Comparison of ENCODE assay signal across 16 cellular contexts in genomic region chr3:66377800-66378199, GRCh38.
A peak's percentile ranks its signal among the peaks of the same experiment; 100 is the strongest.
DNase-seq lines count a peak whose midpoint lies in the region; ATAC-seq and TF ChIP-seq lines count a peak whose summit lies in the region.
"Had no signal": no experiment of that assay in that cellular context is flagged by ENCODE, and none has a peak within 500 bp of the region (broad histone marks: within the 10 kb centered on the region; RNA-seq: fewer than 3 reads in every experiment).

No MANE protein-coding gene starts in this region.

- H4K91ac ChIP-seq in trophoblast cell (ENCODE audit: low read depth, low read length) = no peak overlapping the region

- H3K36me3 ChIP-seq in DND-41 (ENCODE audit: insufficient read depth, low read length) (peaks cover 67% of the 10 kb centered on the region), trophoblast cell (ENCODE audit: control insufficient read depth in 1 of 2, insufficient read depth in 2 of 2, low read length in 2 of 2) (peaks cover 11 to 14% of the 10 kb centered on the region in 2 experiments)

- H4K8ac ChIP-seq in trophoblast cell (ENCODE audit: low read depth, low read length) = no peak overlapping the region

- POLR2A ChIA-PET in CD4-positive, alpha-beta T cell (lab: Charles Lee) = interaction anchor here (0.8 to 1.4 kb wide), 8 partner anchors 14 to 101 kb away, joined by 3 to 6 read pairs (median 4); no protein-coding TSS in a partner anchor

- H3K9me3 ChIP-seq in CD4-positive, alpha-beta T cell (ENCODE audit: control insufficient read depth, low read length) = no peaks in the 10 kb centered on the region
- no peaks in the 10 kb centered on the region for H3K9me3 ChIP-seq in DND-41 (ENCODE audit: insufficient read depth, low read length, severe bottlenecking)
- H3K9me3 ChIP-seq in trophoblast cell (ENCODE audit: insufficient read depth, low read depth, low read length) = peaks cover 3% of the 10 kb centered on the region
- H3K9me3 ChIP-seq: gastrocnemius medialis, left ventricle myocardium inferior, suprapubic skin had no signal

- H3K79me2 ChIP-seq in DND-41 (ENCODE audit: insufficient read depth, low read length) = no peaks in the 10 kb centered on the region
- no peaks in the 10 kb centered on the region for H3K79me2 ChIP-seq in trophoblast cell (ENCODE audit: control insufficient read depth, insufficient read depth, low read length, poor library complexity)
- H3K79me2 ChIP-seq: parathyroid adenoma had no signal

- no peaks in the 10 kb centered on the region for H3K79me1 ChIP-seq in trophoblast cell (ENCODE audit: low read length)

- intact Hi-C loops in CD4-positive, alpha-beta T cell (cut with DNase I, micrococcal nuclease) = loop anchor here (1.0 to 5.0 kb wide), 3 partner anchors 75 to 620 kb away; partner anchors contain the start of gene KBTBD8 (in 1 of the 2)

- H3K18ac ChIP-seq in trophoblast cell (ENCODE audit: low read length) = no peak overlapping the region

- H3K9ac ChIP-seq in DND-41 (ENCODE audit: low read depth, low read length) (no peak overlapping the region), trophoblast cell (ENCODE audit: low read length) (no peak overlapping the region)
- H3K9ac ChIP-seq: parathyroid adenoma had no signal

- no peak overlapping the region for H2AK5ac ChIP-seq in trophoblast cell (ENCODE audit: low read length)

- H3K14ac ChIP-seq in trophoblast cell (ENCODE audit: low read length) = no peak overlapping the region

- H3K4me2 ChIP-seq in DND-41 (ENCODE audit: insufficient read depth, low read length) (no peak overlapping the region), trophoblast cell (ENCODE audit: low read length) (no peak overlapping the region)

- no peak overlapping the region for H3K27ac ChIP-seq in CD4-positive, alpha-beta T cell (ENCODE audit: low read depth, low read length)
- H3K27ac ChIP-seq in DND-41 (ENCODE audit: low read length) (peak overlapping the region; percentile 57), trophoblast cell (ENCODE audit: low read depth, low read length) (no peak overlapping the region)
- H3K27ac ChIP-seq: epithelial cell of prostate, parathyroid adenoma, RWPE1, suprapubic skin had no signal

- H3K4me3 ChIP-seq in DND-41 (ENCODE audit: low read depth in 1 of 2, low read length in 2 of 2) = no peak overlapping the region
- no peak overlapping the region for H3K4me3 ChIP-seq in trophoblast cell (ENCODE audit: low read depth, low read length)
- H3K4me3 ChIP-seq: gastrocnemius medialis, left ventricle myocardium inferior, suprapubic skin had no signal

- H2AFZ ChIP-seq in DND-41 (ENCODE audit: low read depth, low read length) (no peak overlapping the region), trophoblast cell (ENCODE audit: insufficient read depth, low read length, poor library complexity) (no peak overlapping the region)
- H2AFZ ChIP-seq: parathyroid adenoma had no signal

- no peak overlapping the region for H4K12ac ChIP-seq in trophoblast cell (ENCODE audit: low read depth, low read length)

- H3K27me3 Mint-ChIP-seq in CD4-positive, alpha-beta T cell = no peaks in the 10 kb centered on the region
- H3K27me3 Mint-ChIP-seq in activated T-helper 17 cell treated with anti-CD3 and anti-CD28 coated beads, Interleukin-2, amount 50 U/mL, for 72 hours = no peaks in the 10 kb centered on the region
- no peaks in the 10 kb centered on the region for H3K27me3 Mint-ChIP-seq in memory B cell

- H2BK12ac ChIP-seq in trophoblast cell (ENCODE audit: low read length) = no peak overlapping the region

- H2BK120ac ChIP-seq in trophoblast cell (ENCODE audit: insufficient read depth, low read length, poor library complexity) = no peak overlapping the region

- ATAC-seq in CD4-positive, alpha-beta T cell (ENCODE audit: poor library complexity) = peak; percentile 78
- ATAC-seq in DND-41 (ENCODE audit: insufficient read depth, low read depth) = peak; percentile 77
- ATAC-seq in activated T-helper 17 cell treated with anti-CD3 and anti-CD28 coated beads, Interleukin-2, amount 50 U/mL, for 72 hours (replicated peaks) = no peak
- no peak for ATAC-seq in memory B cell (ENCODE audit: low read depth)
- no peak for ATAC-seq in HG02759 (IDR thresholded peaks at IDR 0.05; ENCODE audit: unreplicated experiment)
- no peak for ATAC-seq in GM21717 (IDR thresholded peaks at IDR 0.05; ENCODE audit: unreplicated experiment)
- ATAC-seq: gastrocnemius medialis, HepG2 had no signal

- H3K23ac ChIP-seq in trophoblast cell (ENCODE audit: low read length) = no peak overlapping the region

- peaks cover 18% of the 10 kb centered on the region for H3K4me1 Mint-ChIP-seq in CD4-positive, alpha-beta T cell (ENCODE audit: low read depth)
- H3K4me1 Mint-ChIP-seq in activated T-helper 17 cell treated with anti-CD3 and anti-CD28 coated beads, Interleukin-2, amount 50 U/mL, for 72 hours = peaks cover 9% of the 10 kb centered on the region
- H3K4me1 Mint-ChIP-seq in memory B cell = no peaks in the 10 kb centered on the region

- TF ChIP-seq CTCF in CD4-positive, alpha-beta T cell (IDR thresholded peaks at IDR 0.05) = no peak
- no peak for TF ChIP-seq CTCF in DND-41 (IDR thresholded peaks at IDR 0.05; ENCODE audit: borderline replicate concordance, extremely low read depth, low read length, poor library complexity, severe bottlenecking)

- no CpG with 5 or more reads among the region's 5 CpGs for WGBS in trophoblast cell (ENCODE audit: extremely low coverage, insufficient coverage, insufficient read length)

- H3K36me3 Mint-ChIP-seq in CD4-positive, alpha-beta T cell (ENCODE audit: low read depth) = peaks cover 93% of the 10 kb centered on the region
- peaks cover 87% of the 10 kb centered on the region for H3K36me3 Mint-ChIP-seq in activated T-helper 17 cell treated with anti-CD3 and anti-CD28 coated beads, Interleukin-2, amount 50 U/mL, for 72 hours (ENCODE audit: low read depth)
- H3K36me3 Mint-ChIP-seq in memory B cell = peaks cover 50% of the 10 kb centered on the region

- no peak overlapping the region for H3K4me3 Mint-ChIP-seq in CD4-positive, alpha-beta T cell
- peak overlapping the region; percentile 13 for H3K4me3 Mint-ChIP-seq in activated T-helper 17 cell treated with anti-CD3 and anti-CD28 coated beads, Interleukin-2, amount 50 U/mL, for 72 hours
- H3K4me3 Mint-ChIP-seq in memory B cell = no peak overlapping the region

- peaks cover 16% of the 10 kb centered on the region for H3K4me1 ChIP-seq in DND-41 (ENCODE audit: insufficient read depth, low read length)
- H3K4me1 ChIP-seq in trophoblast cell (ENCODE audit: control insufficient read depth in 1 of 2, insufficient read depth in 2 of 2, low read length in 2 of 2) = no peaks in the 10 kb centered on the region
- H3K4me1 ChIP-seq: parathyroid adenoma, suprapubic skin had no signal

- no peaks in the 10 kb centered on the region for H4K20me1 ChIP-seq in DND-41 (ENCODE audit: insufficient read depth, low read length)

- H2BK5ac ChIP-seq in trophoblast cell (ENCODE audit: low read depth, low read length, poor library complexity) = no peak overlapping the region

- DNase-seq in CD4-positive, alpha-beta T cell = peak in 1 of 10 experiments; percentile 8
- DNase-seq in DND-41 = peak; percentile 37
- no peak for DNase-seq in memory B cell (ENCODE audit: low spot score in 2 of 2)
- no peak for DNase-seq in trophoblast cell
- DNase-seq: cortex of kidney, gastrocnemius medialis, left ventricle myocardium inferior, NCI-H187 treated with DMSO at 0.1 percent for 48 hours had no signal

- peak overlapping the region; percentile 85 for H3K27ac Mint-ChIP-seq in CD4-positive, alpha-beta T cell
- peak overlapping the region; percentile 90 for H3K27ac Mint-ChIP-seq in activated T-helper 17 cell treated with anti-CD3 and anti-CD28 coated beads, Interleukin-2, amount 50 U/mL, for 72 hours
- H3K27ac Mint-ChIP-seq in memory B cell = peak overlapping the region; percentile 39

- no peaks in the 10 kb centered on the region for H3K27me3 ChIP-seq in CD4-positive, alpha-beta T cell (ENCODE audit: control insufficient read depth, insufficient read depth, low read length)
- no peaks in the 10 kb centered on the region for H3K27me3 ChIP-seq in DND-41 (ENCODE audit: insufficient read depth, low read length, poor library complexity)
- H3K27me3 ChIP-seq in trophoblast cell (ENCODE audit: insufficient read depth, low read length) = no peaks in the 10 kb centered on the region
- H3K27me3 ChIP-seq: gastrocnemius medialis, suprapubic skin had no signal

- CTCF ChIA-PET in CD4-positive, alpha-beta T cell (lab: Charles Lee) = interaction anchor here (0.8 to 2.3 kb wide), 16 partner anchors 11 to 441 kb away, joined by 3 to 30 read pairs (median 6); no protein-coding TSS in a partner anchor

- no peaks in the 10 kb centered on the region for H3K9me3 Mint-ChIP-seq in CD4-positive, alpha-beta T cell
- no peaks in the 10 kb centered on the region for H3K9me3 Mint-ChIP-seq in activated T-helper 17 cell treated with anti-CD3 and anti-CD28 coated beads, Interleukin-2, amount 50 U/mL, for 72 hours
- no peaks in the 10 kb centered on the region for H3K9me3 Mint-ChIP-seq in memory B cell

- H3K4ac ChIP-seq in trophoblast cell (ENCODE audit: low read depth, low read length) = no peak overlapping the region

Comparison
In these comparisons a context has a peak if more than half of its experiments do, and no peak if none do; other contexts are left out.
1. ATAC-seq: peak in CD4-positive, alpha-beta T cell (single experiment) and DND-41 (single experiment); none in activated T-helper 17 cell treated with anti-CD3 and anti-CD28 coated beads, Interleukin-2, amount 50 U/mL, for 72 hours (single experiment), memory B cell (single experiment), HG02759 (single experiment) and GM21717 (single experiment).
2. H3K27ac Mint-ChIP-seq: peak in every context shown above with its lines; median percentile 90 in activated T-helper 17 cell treated with anti-CD3 and anti-CD28 coated beads, Interleukin-2, amount 50 U/mL, for 72 hours; 85 in CD4-positive, alpha-beta T cell; 39 in memory B cell.